8 cellular contexts compared by ENCODE assay signal in genomic region chr6:28981833-28982475, GRCh38. TPM values are rescaled to one million over a fixed set of nuclear protein-coding genes. Genes with fewer than 3 reads are reported as not detected.
DNase-seq lines count a peak whose midpoint lies in the region; ATAC-seq and TF ChIP-seq lines count a peak whose summit lies in the region.

No MANE protein-coding gene starts in this region.

- H3K27me3 Mint-ChIP-seq in T-helper 1 cell treated with Interleukin-12 subunit alpha and Interleukin-12 subunit beta and Interleukin-4 antibody, amounts not matched to agents 30 μg/mL and 1 μg/mL, for 36 hours (ENCODE audit: low read depth): peaks cover 40% of the 10 kb centered on the region

- peak; percentile 83 for ATAC-seq in left ventricle myocardium superior

- no peaks in the 10 kb centered on the region for H3K36me3 ChIP-seq in HEK293 (ENCODE audit: control insufficient read depth in 2 of 2, insufficient read depth in 1 of 2, low read length in 2 of 2)
- H3K36me3 ChIP-seq in prostate gland: no peaks in the 10 kb centered on the region

- no peaks in the 10 kb centered on the region for H3K9me3 Mint-ChIP-seq in T-helper 1 cell treated with Interleukin-12 subunit alpha and Interleukin-12 subunit beta and Interleukin-4 antibody, amounts not matched to agents 30 μg/mL and 1 μg/mL, for 36 hours

- peaks cover 5% of the 10 kb centered on the region; the same call in 1 of the 2 replicates for H3K4me1 ChIP-seq in HEK293 (ENCODE audit: control insufficient read depth, insufficient read depth, low read length)
- H3K4me1 ChIP-seq in prostate gland (replicated peaks): no peaks in the 10 kb centered on the region

- no peaks in the 10 kb centered on the region for H3K9me3 ChIP-seq in HEK293 (ENCODE audit: control insufficient read depth, insufficient read depth, low read depth, low read length)
- H3K9me3 ChIP-seq in prostate gland: no peaks in the 10 kb centered on the region

- peaks cover 51% of the 10 kb centered on the region for H3K4me1 Mint-ChIP-seq in T-helper 1 cell treated with Interleukin-12 subunit alpha and Interleukin-12 subunit beta and Interleukin-4 antibody, amounts not matched to agents 30 μg/mL and 1 μg/mL, for 36 hours (ENCODE audit: low read depth)

- CTCF ChIA-PET in HEK293 (lab: Yijun Ruan, JAX): interaction anchor here (0.6 to 2.2 kb wide), 5 partner anchors 8 to 170 kb away, joined by 3 to 7 read pairs (median 3); no protein-coding TSS in a partner anchor

- H3K4me3 ChIP-seq in HEK293 (ENCODE audit: low read depth, low read length) (peak overlapping the region; percentile 73), prostate gland (peak overlapping the region; percentile 54 to 58)

- peak overlapping the region; percentile 96 for H3K27ac Mint-ChIP-seq in T-helper 1 cell treated with Interleukin-12 subunit alpha and Interleukin-12 subunit beta and Interleukin-4 antibody, amounts not matched to agents 30 μg/mL and 1 μg/mL, for 36 hours

- peak overlapping the region; percentile 89 for H3K4me3 Mint-ChIP-seq in T-helper 1 cell treated with Interleukin-12 subunit alpha and Interleukin-12 subunit beta and Interleukin-4 antibody, amounts not matched to agents 30 μg/mL and 1 μg/mL, for 36 hours

- peak; percentile 62 for DNase-seq in DMS153 treated with DMSO at 0.1 percent for 48 hours (lab: John Stamatoyannopoulos, UW; ENCODE audit: unreplicated experiment)
- peak; percentile 65 for DNase-seq in NCI-H1417 treated with DMSO at 0.1 percent for 48 hours (lab: John Stamatoyannopoulos, UW)
- peak in 51 of 56 donors; percentile 11 to 84 (median 54) for DNase-seq in amygdala (lab: John Stamatoyannopoulos, UW)
- DNase-seq in left ventricle myocardium superior: peak; percentile 74
- peak; percentile 74 for DNase-seq in prostate gland (ENCODE audit: low spot score)
- DNase-seq in ureter (ENCODE audit: low spot score): peak; percentile 82

- POLR2A ChIA-PET in HEK293 (lab: Yijun Ruan, JAX): interaction anchor here (0.7 to 1.9 kb wide), 6 partner anchors 36 to 646 kb away, joined by 3 to 12 read pairs (median 5); partner anchors contain the start of gene TRIM27

- peak; percentile 50; the same call in 1 of the 2 replicates for TF ChIP-seq CTCF in HEK293 (tag by site-specific recombination; IDR thresholded peaks at IDR 0.05)
- peak in 2 of 4 experiments; percentile 21 to 23 for TF ChIP-seq CTCF in prostate gland (IDR thresholded peaks at IDR 0.05)

- under 1% methylated on average over 23 of the region's 23 CpGs for WGBS in prostate gland

- no peak overlapping the region for H3K27ac ChIP-seq in HEK293 (ENCODE audit: extremely low read depth, low read depth, low read length)
- peak overlapping the region; percentile 71 to 73 for H3K27ac ChIP-seq in prostate gland

- H3K36me3 Mint-ChIP-seq in T-helper 1 cell treated with Interleukin-12 subunit alpha and Interleukin-12 subunit beta and Interleukin-4 antibody, amounts not matched to agents 30 μg/mL and 1 μg/mL, for 36 hours (ENCODE audit: low read depth): peaks cover 8% of the 10 kb centered on the region

- TF ChIP-seq POLR2A in prostate gland (IDR thresholded peaks at IDR 0.05): no peak

- H3K27me3 ChIP-seq in prostate gland (replicated peaks; ENCODE audit: insufficient read depth): no peaks in the 10 kb centered on the region

- intact Hi-C loops in left ventricle myocardium superior (cut with micrococcal nuclease) (no loop called here), prostate gland (cut with DNase I) (loop anchor here (2.0 to 10.0 kb wide), 5 partner anchors 35 to 1507 kb away; partner anchors contain the start of gene ZNF184)

TF ChIP-seq in HEK293, 187 proteins besides CTCF, POLR2A, EP300 and RAD21 (continues in another document):
- TF ChIP-seq IKZF3 (tag by site-specific recombination; IDR thresholded peaks at IDR 0.05): 0 out of 2 replicates have a peak, but pooled peaks have one; percentile 17
- TF ChIP-seq ZNF239 (tag by site-specific recombination; IDR thresholded peaks at IDR 0.05): no peak
- no peak for TF ChIP-seq ZNF791 (tag by site-specific recombination; IDR thresholded peaks at IDR 0.05)
- TF ChIP-seq ZNF19 (tag by site-specific recombination; IDR thresholded peaks at IDR 0.05; ENCODE audit: low read depth): no peak
- TF ChIP-seq KLF17 (tag by site-specific recombination; IDR thresholded peaks at IDR 0.05): peak; percentile 62
- no peak for TF ChIP-seq TSHZ1 (tag by site-specific recombination; IDR thresholded peaks at IDR 0.05; ENCODE audit: borderline replicate concordance)
- no peak for TF ChIP-seq ZNF560 (tag by site-specific recombination; IDR thresholded peaks at IDR 0.05; ENCODE audit: borderline replicate concordance)
- TF ChIP-seq ZNF148 (tag by site-specific recombination; IDR thresholded peaks at IDR 0.05; ENCODE audit: borderline replicate concordance): no peak
- 0 out of 2 replicates have a peak, but pooled peaks have one; percentile 26 for TF ChIP-seq ZXDB (tag by site-specific recombination; IDR thresholded peaks at IDR 0.05)
- 0 out of 2 replicates have a peak, but pooled peaks have one; percentile 57 for TF ChIP-seq ZNF692 (tag by site-specific recombination; IDR thresholded peaks at IDR 0.05)
- peak; percentile 82 for TF ChIP-seq ZNF2 (tag by site-specific recombination; IDR thresholded peaks at IDR 0.05)

RNA-seq across cellular contexts. Expression of gene ZNF311, which starts 23.2 kb away (rescaled TPM):
- total RNA-seq in left ventricle myocardium superior (0.30 TPM), prostate gland (1 to 10 TPM; 1.9 to 4.3 TPM), ureter (3.2 TPM)

RNA-seq across cellular contexts. Expression of gene TRIM27, which starts 58.2 kb away (rescaled TPM):
- total RNA-seq in left ventricle myocardium superior (19.2 TPM), prostate gland (10 to 100 TPM; 79.2 to 85.7 TPM), ureter (85.2 TPM)
